Comparison of ENCODE assay signal across 8 cellular contexts in the genomic region with DNA sequence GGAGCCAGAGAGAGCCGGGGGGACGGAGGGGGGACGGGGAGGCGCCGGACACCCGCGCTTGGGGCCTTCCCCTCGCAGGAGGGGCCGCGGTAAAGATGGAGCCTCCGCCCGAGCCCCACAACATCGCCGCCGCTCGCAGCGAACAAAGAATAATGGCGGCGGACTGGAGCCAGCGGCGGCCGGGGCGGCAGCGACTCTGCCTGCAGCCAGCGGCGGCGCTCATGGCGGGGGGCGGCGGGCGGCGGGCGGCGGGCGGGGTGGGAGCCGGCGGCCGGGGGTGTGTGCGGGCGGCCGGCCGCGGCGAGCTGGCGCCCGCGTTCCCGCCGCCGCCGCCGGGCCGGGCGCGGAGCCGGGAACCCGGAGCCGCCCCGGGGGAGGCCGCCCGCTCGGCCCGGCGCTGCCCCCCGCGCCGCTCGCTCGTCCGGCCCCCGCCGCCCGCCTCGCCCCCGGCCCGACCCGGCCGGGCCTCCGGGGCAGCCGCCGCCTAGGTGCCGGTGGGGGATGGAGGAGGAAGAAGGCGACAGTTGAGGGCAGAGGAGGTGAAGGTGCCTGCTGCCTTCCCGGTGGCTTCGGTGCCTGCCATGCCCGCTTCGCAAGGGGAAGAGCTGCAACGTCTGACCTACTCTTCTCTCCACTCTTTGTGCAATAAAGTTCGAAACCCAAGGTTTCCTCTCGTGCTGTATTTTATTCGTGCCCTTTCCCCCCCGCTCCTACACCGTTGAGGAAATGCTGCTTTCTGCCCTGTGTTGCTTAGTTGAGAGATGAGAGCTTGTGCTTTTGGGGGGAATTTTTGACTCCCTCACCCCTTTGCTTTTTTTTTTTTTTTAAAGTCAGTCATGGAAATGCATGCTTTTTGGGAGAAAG. TPM values are rescaled to one million over a fixed set of nuclear protein-coding genes. Genes with fewer than 3 reads are reported as not detected.
DNase-seq lines count a peak whose midpoint lies in the region; ATAC-seq, FAIRE-seq and TF ChIP-seq lines count a peak whose summit lies in the region.

No MANE protein-coding gene starts in this region.

- peaks cover 0 to 7% (median 5%) of the 10 kb centered on the region in 4 experiments; a peak in 4 of 7 replicates for H3K27me3 ChIP-seq in H1 (replicated peaks in 1 of 4; ENCODE audit: control insufficient read depth in 3 of 4, extremely low read depth in 1 of 4, insufficient read depth in 3 of 4, low read length in 3 of 4)

- H2BK15ac ChIP-seq in H1 (ENCODE audit: low read length) = no peak overlapping the region

- peaks cover 15% of the 10 kb centered on the region for H3K27me3 Mint-ChIP-seq in activated CD8-positive, alpha-beta T cell treated with anti-CD3 and anti-CD28 coated beads, Interleukin-2, amount 10 ng/mL, durations not matched to agents 7 days and 5 days (ENCODE audit: low read depth)
- H3K27me3 Mint-ChIP-seq in stimulated activated naive B cell treated with anti-CD40 and anti-IgM and Interleukin-4, amounts not matched to agents 10 μg/mL and 1 μg/mL and 100 μg/mL, for 72 hours = no peaks in the 10 kb centered on the region

- no peak for TF ChIP-seq RAD21 in H1 (IDR thresholded peaks at IDR 0.05 in 1 of 2, conservative IDR thresholded peaks at IDR 0.05 in 1 of 2; ENCODE audit: low read depth in 2 of 2, low read length in 2 of 2)

- H2BK5ac ChIP-seq in H1 (ENCODE audit: low read depth, low read length) = peak overlapping the region; percentile 98

- H3K79me1 ChIP-seq in H1 (ENCODE audit: low read depth, low read length) = no peaks in the 10 kb centered on the region

- peak overlapping the region; percentile 71 to 98 (median 98) for H3K4me3 ChIP-seq in H1 (ENCODE audit: extremely low read depth in 1 of 4, insufficient read depth in 2 of 4, low read depth in 3 of 4, low read length in 4 of 4)
- H3K4me3 ChIP-seq in mucosa of descending colon = peak overlapping the region; percentile 71

- H2BK120ac ChIP-seq in H1 (replicated peaks; ENCODE audit: low read depth, low read length) = no peak overlapping the region

- H4K5ac ChIP-seq in H1 (ENCODE audit: insufficient read length, low read depth, low read length) = peak overlapping the region; percentile 90

- H3K18ac ChIP-seq in H1 (ENCODE audit: extremely low read depth, low read length) = peak overlapping the region; percentile 92

- no peak for TF ChIP-seq CTCF in H1 (IDR thresholded peaks at IDR 0.05; ENCODE audit: control extremely low read depth in 1 of 3, insufficient read depth in 1 of 3, low read depth in 1 of 3, low read length in 3 of 3)
- TF ChIP-seq CTCF in mucosa of descending colon (IDR thresholded peaks at IDR 0.05) = no peak

- peaks cover 52% of the 10 kb centered on the region for H3K4me1 Mint-ChIP-seq in activated CD8-positive, alpha-beta T cell treated with anti-CD3 and anti-CD28 coated beads, Interleukin-2, amount 10 ng/mL, durations not matched to agents 7 days and 5 days (ENCODE audit: low read depth)
- peaks cover 33 to 54% of the 10 kb centered on the region in 2 donors for H3K4me1 Mint-ChIP-seq in stimulated activated naive B cell treated with anti-CD40 and anti-IgM and Interleukin-4, amounts not matched to agents 10 μg/mL and 1 μg/mL and 100 μg/mL, for 72 hours

- H3K14ac ChIP-seq in H1 (ENCODE audit: insufficient read length) = no peak overlapping the region

- peak overlapping the region; percentile 99 for H3K27ac Mint-ChIP-seq in activated CD8-positive, alpha-beta T cell treated with anti-CD3 and anti-CD28 coated beads, Interleukin-2, amount 10 ng/mL, durations not matched to agents 7 days and 5 days
- peak overlapping the region; percentile 99 for H3K27ac Mint-ChIP-seq in stimulated activated naive B cell treated with anti-CD40 and anti-IgM and Interleukin-4, amounts not matched to agents 10 μg/mL and 1 μg/mL and 100 μg/mL, for 72 hours

- FAIRE-seq in H1 (lab: Jason Lieb, UNC) = no peak

- CTCF ChIA-PET in activated CD8-positive, alpha-beta T cell treated with anti-CD3 and anti-CD28 coated beads, Interleukin-2, amount 10 ng/mL, durations not matched to agents 7 days and 5 days (lab: Charles Lee) = interaction anchor here (0.6 to 2.8 kb wide), 11 partner anchors 11 to 181 kb away, joined by 3 to 15 read pairs (median 3); partner anchors contain the start of genes CCNYL1 and METTL21A
- CTCF ChIA-PET in H1 (lab: Charles Lee; ENCODE audit: partially characterized antibody) = interaction anchor here (0.9 to 1.3 kb wide), 2 partner anchors 9 to 94 kb away, joined by 3 to 4 read pairs; no protein-coding TSS in a partner anchor

- H3K56ac ChIP-seq in H1 (replicated peaks; ENCODE audit: insufficient read length, low read depth, low read length) = peak overlapping the region; percentile 93

- no peak overlapping the region for H2AFZ ChIP-seq in H1 (ENCODE audit: low read length)

- peak overlapping the region; percentile 98 to 99 (median 99) for H3K9ac ChIP-seq in H1 (replicated peaks in 1 of 4; ENCODE audit: extremely low read depth in 1 of 4, low read depth in 3 of 4, low read length in 3 of 4)

- H2BK12ac ChIP-seq in H1 (ENCODE audit: low read depth, low read length) = peak overlapping the region; percentile 90; the same call in 1 of the 2 replicates

- H3K36me3 ChIP-seq in H1 (ENCODE audit: control insufficient read depth in 2 of 4, insufficient read depth in 4 of 4, low read length in 3 of 4) (peaks cover 0 to 3% (median 0%) of the 10 kb centered on the region in 4 experiments; a peak in 2 of 8 replicates), mucosa of descending colon (ENCODE audit: low read depth) (no peaks in the 10 kb centered on the region)

- TF ChIP-seq POLR2A in H1 (IDR thresholded peaks at IDR 0.05; ENCODE audit: control extremely low read depth in 1 of 2, low read depth in 2 of 2, low read length in 2 of 2) = peak in 1 of 2 experiments; percentile 52; a peak in 1 of 3 replicates

- TF ChIP-seq EP300 in H1 (IDR thresholded peaks at IDR 0.05; ENCODE audit: borderline replicate concordance in 1 of 2, low read depth in 2 of 2, low read length in 2 of 2) = no peak

- H3K9me3 ChIP-seq in H1 (ENCODE audit: insufficient read depth in 2 of 2, low read depth in 1 of 2, low read length in 1 of 2) = no peaks in the 10 kb centered on the region
- no peaks in the 10 kb centered on the region for H3K9me3 ChIP-seq in mucosa of descending colon

- H3K4me3 Mint-ChIP-seq in activated CD8-positive, alpha-beta T cell treated with anti-CD3 and anti-CD28 coated beads, Interleukin-2, amount 10 ng/mL, durations not matched to agents 7 days and 5 days = peak overlapping the region; percentile 90
- H3K4me3 Mint-ChIP-seq in stimulated activated naive B cell treated with anti-CD40 and anti-IgM and Interleukin-4, amounts not matched to agents 10 μg/mL and 1 μg/mL and 100 μg/mL, for 72 hours = peak overlapping the region; percentile 94 to 95

- ATAC-seq in HG02642 (IDR thresholded peaks at IDR 0.05; ENCODE audit: poor library complexity, unreplicated experiment) (peak; percentile 10), mucosa of descending colon (peak; percentile 0), HG03196 (IDR thresholded peaks at IDR 0.05; ENCODE audit: unreplicated experiment) (no peak)
- peak; percentile 3 for ATAC-seq in activated CD8-positive, alpha-beta T cell treated with anti-CD3 and anti-CD28 coated beads, Interleukin-2, amount 10 ng/mL, durations not matched to agents 7 days and 5 days
- peak; percentile 20 to 26 for ATAC-seq in stimulated activated naive B cell treated with anti-CD40 and anti-IgM and Interleukin-4, amounts not matched to agents 10 μg/mL and 1 μg/mL and 100 μg/mL, for 72 hours (replicated peaks)

- H4K8ac ChIP-seq in H1 (ENCODE audit: extremely low read depth, insufficient read depth, low read length) = peak overlapping the region; percentile 100

- H3K4me1 ChIP-seq in H1 (replicated peaks in 1 of 4; ENCODE audit: control insufficient read depth in 3 of 4, insufficient read depth in 4 of 4, low read length in 3 of 4) = peaks cover 0 to 5% (median 2%) of the 10 kb centered on the region in 4 experiments; a peak in 4 of 7 replicates
- H3K4me1 ChIP-seq in mucosa of descending colon (ENCODE audit: low read depth) = peaks cover 39% of the 10 kb centered on the region

- peaks cover 21 to 50% of the 10 kb centered on the region in 2 experiments; a peak in 3 of 4 replicates for H3K79me2 ChIP-seq in H1 (ENCODE audit: control insufficient read depth in 1 of 2, insufficient read depth in 2 of 2, low read length in 2 of 2)

- H3K27ac ChIP-seq in H1 (ENCODE audit: low read depth, low read length) = peak overlapping the region; percentile 98

- POLR2A ChIA-PET in activated CD8-positive, alpha-beta T cell treated with anti-CD3 and anti-CD28 coated beads, Interleukin-2, amount 10 ng/mL, durations not matched to agents 7 days and 5 days (lab: Charles Lee) = interaction anchor here (0.6 to 3.9 kb wide), 39 partner anchors 8 to 766 kb away, joined by 3 to 60 read pairs (median 4); partner anchors contain the start of genes CCNYL1, FASTKD2, KLF7 and MDH1B
- POLR2A ChIA-PET in H1 (lab: Charles Lee; ENCODE audit: partially characterized antibody) = interaction anchor here (0.6 to 7.0 kb wide), 26 partner anchors 10 to 1349 kb away, joined by 3 to 51 read pairs (median 3); partner anchors contain the start of genes CCNYL1, KLF7 and METTL21A

- intact Hi-C loops in mucosa of descending colon (cut with DNase I, micrococcal nuclease) = no loop called here

- peaks cover 5 to 7% of the 10 kb centered on the region in 2 experiments for H4K20me1 ChIP-seq in H1 (replicated peaks in 1 of 2; ENCODE audit: control insufficient read depth in 1 of 2, insufficient read depth in 2 of 2, low read length in 2 of 2)

- peak overlapping the region; percentile 99 for H4K91ac ChIP-seq in H1 (replicated peaks; ENCODE audit: insufficient read length, low read length)

- H3K4me2 ChIP-seq in H1 (ENCODE audit: insufficient read depth in 1 of 2, low read depth in 2 of 2, low read length in 2 of 2) = peak overlapping the region; percentile 76 to 86

- H3K36me3 Mint-ChIP-seq in activated CD8-positive, alpha-beta T cell treated with anti-CD3 and anti-CD28 coated beads, Interleukin-2, amount 10 ng/mL, durations not matched to agents 7 days and 5 days (ENCODE audit: low read depth) = peaks cover 30% of the 10 kb centered on the region
- H3K36me3 Mint-ChIP-seq in stimulated activated naive B cell treated with anti-CD40 and anti-IgM and Interleukin-4, amounts not matched to agents 10 μg/mL and 1 μg/mL and 100 μg/mL, for 72 hours = peaks cover 15 to 28% of the 10 kb centered on the region in 2 donors

- H3K23me2 ChIP-seq in H1 (ENCODE audit: low read depth, low read length) = peaks cover 7% of the 10 kb centered on the region

- no peak overlapping the region for H2BK20ac ChIP-seq in H1 (ENCODE audit: low read length)

- 5% methylated on average over 13 of the region's 93 CpGs; no CpG with 5 or more reads in 1 of the 2 experiments for WGBS in H1 (ENCODE audit: extremely low coverage in 1 of 2, insufficient coverage in 1 of 2, insufficient read length in 1 of 2, insufficient replicate concordance in 2 of 2, low coverage in 1 of 2, low lambda C conversion rate in 2 of 2, missing lambda C conversion rate in 1 of 2), 2 experiments

- no peak overlapping the region for H3K23ac ChIP-seq in H1 (ENCODE audit: insufficient read length)

- 0 out of 2 replicates have a peak overlapping the region, but pooled peaks have one; percentile 94 for H2AK5ac ChIP-seq in H1 (ENCODE audit: low read depth, low read length)

- H3K9me3 Mint-ChIP-seq in activated CD8-positive, alpha-beta T cell treated with anti-CD3 and anti-CD28 coated beads, Interleukin-2, amount 10 ng/mL, durations not matched to agents 7 days and 5 days (ENCODE audit: insufficient read depth) = no peaks in the 10 kb centered on the region
- no peaks in the 10 kb centered on the region for H3K9me3 Mint-ChIP-seq in stimulated activated naive B cell treated with anti-CD40 and anti-IgM and Interleukin-4, amounts not matched to agents 10 μg/mL and 1 μg/mL and 100 μg/mL, for 72 hours

- DNase-seq in GDM1 (lab: John Stamatoyannopoulos, UW) (peak; percentile 36), NCI-H510A treated with DMSO at 0.1 percent for 48 hours (lab: John Stamatoyannopoulos, UW) (peak; percentile 58), H1 (ENCODE audit: low read depth in 1 of 2, low spot score in 2 of 2) (no peak), mucosa of descending colon (peak; percentile 66 to 79 (median 73))
- DNase-seq in activated CD8-positive, alpha-beta T cell treated with anti-CD3 and anti-CD28 coated beads, Interleukin-2, amount 10 ng/mL, durations not matched to agents 7 days and 5 days = peak; percentile 71
- DNase-seq in stimulated activated naive B cell treated with anti-CD40 and anti-IgM and Interleukin-4, amounts not matched to agents 10 μg/mL and 1 μg/mL and 100 μg/mL, for 72 hours = peak; percentile 42

- peak overlapping the region; percentile 74 for H3K4ac ChIP-seq in H1 (replicated peaks; ENCODE audit: insufficient read length, low read depth, low read length)

RNA-seq across cellular contexts. Expression of gene CREB1, which starts 0.6 kb away (rescaled TPM):
- 100 to 1,000 TPM in 1 of 2 experiments, 10 to 100 TPM in 1; 87.6 to 103 TPM for total RNA-seq in activated CD8-positive, alpha-beta T cell treated with anti-CD3 and anti-CD28 coated beads, Interleukin-2, amount 10 ng/mL, durations not matched to agents 7 days and 5 days
- 97.4 and 99.0 TPM in 2 replicates for total RNA-seq in H1 (2021; fragmentation: NEBNext Ultra II Directional; extraction: Animal tissue kit (Norgen Biotek cat#: 25700))
- polyA plus RNA-seq in H1 (2011; rRNA removed) = 32.2 and 46.3 TPM in 2 replicates
- 42.5 TPM for polyA plus RNA-seq in H1 (2011; cell fraction: cytosol; rRNA removed)
- 69.6 TPM for polyA plus RNA-seq in H1 (2011; cell fraction: nucleus; rRNA removed)
- polyA plus RNA-seq in H1 (2012, experiment 1 of 2) = 46.2 to 59.9 TPM (median 57.8 TPM) in 4 replicates
- 3.6 TPM for polyA plus RNA-seq in H1 (2012, experiment 2 of 2)
- polyA plus RNA-seq in H1 (2013, experiment 1 of 2) = 48.0 TPM
- 52.3 TPM for polyA plus RNA-seq in H1 (2013, experiment 2 of 2)
- polyA minus RNA-seq in H1 (2011; rRNA and poly(A)+ RNA removed) = 220 and 369 TPM in 2 replicates
- polyA minus RNA-seq in H1 (2011; cell fraction: cytosol; rRNA and poly(A)+ RNA removed) = 79.6 TPM
- 189 TPM for polyA minus RNA-seq in H1 (2011; cell fraction: nucleus; rRNA and poly(A)+ RNA removed)
- 10 to 100 TPM; 51.1 to 65.0 (median 53.3) TPM for total RNA-seq in mucosa of descending colon

Comparison
In these comparisons a context has a peak if more than half of its experiments do, and no peak if none do; other contexts are left out.
1. DNase-seq: peak in GDM1 (single experiment), NCI-H510A treated with DMSO at 0.1 percent for 48 hours (single experiment), activated CD8-positive, alpha-beta T cell treated with anti-CD3 and anti-CD28 coated beads, Interleukin-2, amount 10 ng/mL, durations not matched to agents 7 days and 5 days (single experiment), mucosa of descending colon (3 of 3) and stimulated activated naive B cell treated with anti-CD40 and anti-IgM and Interleukin-4, amounts not matched to agents 10 μg/mL and 1 μg/mL and 100 μg/mL, for 72 hours (single experiment); none in H1 (0 of 2).